ENCODE assay signal across 17 cellular contexts in the genomic region with DNA sequence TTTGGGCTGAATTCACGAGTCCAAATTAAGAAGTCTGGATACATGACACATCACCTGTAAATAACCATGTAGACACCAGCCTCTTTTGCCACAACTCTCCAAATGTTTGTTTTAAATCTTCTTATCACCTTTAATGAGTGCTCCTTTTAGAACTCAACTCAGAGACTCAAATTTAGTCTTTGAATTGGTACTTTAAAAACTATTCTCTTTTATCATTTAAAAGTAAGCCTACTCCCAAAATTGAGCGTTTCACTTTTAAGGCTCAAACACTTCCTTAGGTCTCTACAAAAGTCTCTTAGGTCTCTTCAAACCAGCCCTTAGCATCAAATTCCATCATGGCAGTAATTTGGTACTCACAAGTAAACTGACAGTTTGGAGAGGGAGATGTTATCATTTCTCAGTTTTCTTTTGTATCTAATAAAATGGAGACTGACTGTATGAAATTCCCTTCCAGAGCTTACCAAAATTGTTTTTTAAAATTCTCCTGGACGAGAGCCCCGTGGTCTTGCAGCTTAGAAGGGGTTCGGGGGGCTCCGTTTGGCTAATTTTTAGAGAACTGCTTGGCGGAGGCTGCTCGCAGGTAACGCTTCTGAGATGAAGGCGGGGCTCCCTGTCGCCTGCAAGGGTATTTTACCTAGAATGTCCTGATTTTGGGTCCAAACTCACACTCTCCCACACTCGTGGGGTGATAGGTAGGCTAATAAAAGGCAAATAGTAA.
"Had no signal": no experiment of that assay in that cellular context is flagged by ENCODE, and none has a peak within 500 bp of the region (broad histone marks: within the 10 kb centered on the region; RNA-seq: fewer than 3 reads in every experiment).

No MANE protein-coding gene starts in this region.

- H3K36me3 Mint-ChIP-seq: mesothelial cell of epicardium; stimulated activated memory B cell treated with anti-CD40 and anti-IgM and Interleukin-4, amounts not matched to agents 10 μg/mL and 1 μg/mL and 100 μg/mL, for 72 hours; T-cell had no signal

- FAIRE-seq: keratinocyte had no signal

- ATAC-seq: heart left ventricle; naive thymus-derived CD4-positive, alpha-beta T cell; right lobe of liver; stimulated activated memory B cell treated with anti-CD40 and anti-IgM and Interleukin-4, amounts not matched to agents 10 μg/mL and 1 μg/mL and 100 μg/mL, for 72 hours; T-cell had no signal

- H3K4me3 Mint-ChIP-seq: activated naive CD4-positive, alpha-beta T cell treated with anti-CD3 and anti-CD28 coated beads, Interleukin-2, amount 50 U/mL, for 24 hours; mesothelial cell of epicardium; stimulated activated memory B cell treated with anti-CD40 and anti-IgM and Interleukin-4, amounts not matched to agents 10 μg/mL and 1 μg/mL and 100 μg/mL, for 72 hours; T-cell had no signal

- DNase-seq: activated CD4-positive, alpha-beta T cell treated with anti-CD3 and anti-CD28 coated beads for 4 hours; activated CD8-positive, alpha-beta memory T cell treated with anti-CD3 and anti-CD28 coated beads for 24 hours; foreskin melanocyte; heart left ventricle; naive thymus-derived CD4-positive, alpha-beta T cell; right lobe of liver; stimulated activated CD4-positive, alpha-beta T cell treated with anti-CD3 and anti-CD28 coated beads, Interleukin-1b, Interleukin-23, amount 100 ng/mL, for 48 hours; T-cell; testis had no signal

- H3K27ac ChIP-seq: breast epithelium, heart left ventricle, prostate gland, right lobe of liver, SK-N-MC, testis, VCaP had no signal

- H3K27ac Mint-ChIP-seq: activated naive CD4-positive, alpha-beta T cell treated with anti-CD3 and anti-CD28 coated beads, Interleukin-2, amount 50 U/mL, for 24 hours; mesothelial cell of epicardium; stimulated activated memory B cell treated with anti-CD40 and anti-IgM and Interleukin-4, amounts not matched to agents 10 μg/mL and 1 μg/mL and 100 μg/mL, for 72 hours had no signal

- H3K4me1 ChIP-seq: prostate gland had no signal

- H3K4me3 ChIP-seq: heart left ventricle, prostate gland, right lobe of liver, SK-N-MC, testis had no signal

- H3K36me3 ChIP-seq: breast epithelium, heart left ventricle, prostate gland, right lobe of liver had no signal

- H3K9me3 ChIP-seq: breast epithelium, heart left ventricle, prostate gland, right lobe of liver, testis had no signal

- H3K9me3 Mint-ChIP-seq: mesothelial cell of epicardium had no signal

- H3K27me3 ChIP-seq: testis had no signal
